In genomic region chr11:46127150-46127638, GRCh38 we compare ENCODE assay signal across 8 cellular contexts. TPM values are rescaled to one million over a fixed set of nuclear protein-coding genes. Genes with fewer than 3 reads are reported as not detected.
DNase-seq lines count a peak whose midpoint lies in the region; ATAC-seq, FAIRE-seq and TF ChIP-seq lines count a peak whose summit lies in the region.

No MANE protein-coding gene starts in this region.

- CTCF ChIA-PET in RWPE1 (lab: Yijun Ruan, JAX): interaction anchor here (0.6 to 1.1 kb wide), 6 partner anchors 17 to 1841 kb away, joined by 3 to 4 read pairs (median 3); no protein-coding TSS in a partner anchor
- CTCF ChIA-PET in activated naive CD4-positive, alpha-beta T cell treated with anti-CD3 and anti-CD28 coated beads for 36 hours (lab: Charles Lee): interaction anchor here (0.6 to 0.9 kb wide), 3 partner anchors 17 to 98 kb away, joined by 3 to 6 read pairs (median 3); no protein-coding TSS in a partner anchor

- no peak overlapping the region for H3K27ac ChIP-seq in RWPE1
- no peak overlapping the region for H3K27ac ChIP-seq in keratinocyte (ENCODE audit: control insufficient read depth, insufficient read depth, low read length)

- no peaks in the 10 kb centered on the region for H3K36me3 ChIP-seq in keratinocyte (ENCODE audit: control insufficient read depth in 2 of 2, extremely low read depth in 1 of 2, insufficient read depth in 2 of 2, low read length in 2 of 2)

- peaks cover 23% of the 10 kb centered on the region for H3K4me1 Mint-ChIP-seq in activated naive CD4-positive, alpha-beta T cell treated with anti-CD3 and anti-CD28 coated beads for 36 hours (ENCODE audit: low read depth)

- POLR2A ChIA-PET in RWPE1 (lab: Yijun Ruan, JAX; ENCODE audit: low non-redundant PET): interaction anchor here (0.6 kb wide), 1 partner anchor 488 kb away, joined by 4 read pairs; no protein-coding TSS in a partner anchor

- FAIRE-seq in keratinocyte (lab: Jason Lieb, UNC): peak; percentile 93

- no peaks in the 10 kb centered on the region for H3K27me3 Mint-ChIP-seq in activated naive CD4-positive, alpha-beta T cell treated with anti-CD3 and anti-CD28 coated beads for 36 hours (ENCODE audit: low read depth)

- dilution Hi-C loops in keratinocyte (cut with MboI; ENCODE audit: extremely low pct_ligation_motif_present, low sequenced_read_pairs): no loop called here

- no peaks in the 10 kb centered on the region for H3K36me3 Mint-ChIP-seq in activated naive CD4-positive, alpha-beta T cell treated with anti-CD3 and anti-CD28 coated beads for 36 hours (ENCODE audit: low read depth)

- H3K4me3 ChIP-seq in keratinocyte (ENCODE audit: control insufficient read depth in 2 of 3, extremely low read depth in 1 of 3, insufficient read depth in 2 of 3, low read depth in 1 of 3, low read length in 3 of 3): no peak overlapping the region

- peak; percentile 50 for DNase-seq in stimulated activated CD4-positive, alpha-beta T cell treated with anti-CD3 and anti-CD28 coated beads, Interleukin-15, amount 100 ng/mL, for 24 hours
- no peak for DNase-seq in stimulated activated CD4-positive, alpha-beta T cell treated with anti-CD3 and anti-CD28 coated beads, Interleukin-4, amount 100 ng/mL, for 1 hour
- DNase-seq in RWPE1 (ENCODE audit: low spot score) (peak; percentile 87), keratinocyte (ENCODE audit: low read depth, low spot score) (peak; percentile 54), hypothalamus (lab: John Stamatoyannopoulos, UW) (no peak)
- DNase-seq in activated naive CD4-positive, alpha-beta T cell treated with anti-CD3 and anti-CD28 coated beads for 36 hours: peak; percentile 73

- H3K27ac Mint-ChIP-seq in activated naive CD4-positive, alpha-beta T cell treated with anti-CD3 and anti-CD28 coated beads for 36 hours: peak overlapping the region; percentile 5

- intact Hi-C loops in activated naive CD4-positive, alpha-beta T cell treated with anti-CD3 and anti-CD28 coated beads for 36 hours (cut with micrococcal nuclease): loop anchor here (1.0 to 10.0 kb wide), 3 partner anchors 112 to 488 kb away; partner anchors contain the start of genes ATG13 and HARBI1

- peak overlapping the region; percentile 47 for H3K4me2 ChIP-seq in keratinocyte (ENCODE audit: control insufficient read depth, extremely low read depth, insufficient read depth, low read depth, low read length)

- H3K4me3 Mint-ChIP-seq in activated naive CD4-positive, alpha-beta T cell treated with anti-CD3 and anti-CD28 coated beads for 36 hours: peak overlapping the region; percentile 25

- no peaks in the 10 kb centered on the region for H3K9me3 ChIP-seq in keratinocyte (ENCODE audit: control insufficient read depth, low read depth, low read length)

- no peaks in the 10 kb centered on the region for H4K20me1 ChIP-seq in keratinocyte (ENCODE audit: control insufficient read depth, extremely low read depth, insufficient read depth, low read length)

- no peaks in the 10 kb centered on the region for H3K9me1 ChIP-seq in keratinocyte (ENCODE audit: control insufficient read depth, extremely low read depth, insufficient read depth, low read length)

- H3K4me1 ChIP-seq in keratinocyte (ENCODE audit: control insufficient read depth, extremely low read depth, insufficient read depth, low read length): peaks cover 8% of the 10 kb centered on the region

- no peaks in the 10 kb centered on the region for H3K27me3 ChIP-seq in keratinocyte (ENCODE audit: control insufficient read depth, extremely low read depth, insufficient read depth, low read length)

- peak overlapping the region; percentile 57 for H2AFZ ChIP-seq in keratinocyte (ENCODE audit: control insufficient read depth, low read length)

- no peaks in the 10 kb centered on the region for H3K9me3 Mint-ChIP-seq in activated naive CD4-positive, alpha-beta T cell treated with anti-CD3 and anti-CD28 coated beads for 36 hours

- ATAC-seq in HG03135 (IDR thresholded peaks at IDR 0.05; ENCODE audit: unreplicated experiment) (peak; percentile 68), HG03025 (IDR thresholded peaks at IDR 0.05; ENCODE audit: low FRiP score, unreplicated experiment) (no peak)

- H3K9ac ChIP-seq in keratinocyte (ENCODE audit: control insufficient read depth, extremely low read depth, insufficient read depth, low read length): no peak overlapping the region

- H3K79me2 ChIP-seq in keratinocyte (ENCODE audit: control insufficient read depth, insufficient read depth, low read length): no peaks in the 10 kb centered on the region

- peak; percentile 71 for TF ChIP-seq CTCF in RWPE1 (conservative IDR thresholded peaks at IDR 0.05; ENCODE audit: low read depth)
- peak; percentile 72 to 76 (median 75) for TF ChIP-seq CTCF in keratinocyte (optimal IDR thresholded peaks at IDR 0.05 in 1 of 3, IDR thresholded peaks at IDR 0.05 in 1 of 3, conservative IDR thresholded peaks at IDR 0.05 in 1 of 3; ENCODE audit: extremely low read depth in 1 of 3, insufficient read depth in 2 of 3, low read length in 3 of 3)

RNA-seq across cellular contexts. Expression of gene PHF21A, which starts 5.9 kb away (rescaled TPM):
- total RNA-seq in activated naive CD4-positive, alpha-beta T cell treated with anti-CD3 and anti-CD28 coated beads for 36 hours: 10 to 100 TPM; 40.4 to 42.6 TPM
- 10.8 to 16.1 TPM (median 11.7 TPM) in 3 replicates for polyA plus RNA-seq in keratinocyte
- 62.2 TPM for polyA plus RNA-seq in keratinocyte (2011; ENCODE audit: low read depth)
- polyA plus RNA-seq in keratinocyte (2011; cell fraction: cytosol; rRNA removed): 13.9 and 14.3 TPM in 2 replicates
- 39.6 and 45.4 TPM in 2 replicates for polyA plus RNA-seq in keratinocyte (2011; cell fraction: nucleus; rRNA removed)
- polyA plus RNA-seq in keratinocyte (2012; ENCODE audit: low replicate concordance): 12.0 and 13.3 TPM in 2 replicates
- 11.6 to 19.3 TPM (median 13.3 TPM) in 3 replicates for polyA minus RNA-seq in keratinocyte
- polyA minus RNA-seq in keratinocyte (2011; cell fraction: cytosol; rRNA and poly(A)+ RNA removed): 10.0 TPM
- polyA minus RNA-seq in keratinocyte (2011; cell fraction: nucleus; rRNA and poly(A)+ RNA removed): 10.9 and 32.7 TPM in 2 replicates

Comparison
In these comparisons a context has a peak if more than half of its experiments do, and no peak if none do; other contexts are left out.
1. DNase-seq: peak in stimulated activated CD4-positive, alpha-beta T cell treated with anti-CD3 and anti-CD28 coated beads, Interleukin-15, amount 100 ng/mL, for 24 hours (single experiment), RWPE1 (single experiment), activated naive CD4-positive, alpha-beta T cell treated with anti-CD3 and anti-CD28 coated beads for 36 hours (single experiment) and keratinocyte (single experiment); none in stimulated activated CD4-positive, alpha-beta T cell treated with anti-CD3 and anti-CD28 coated beads, Interleukin-4, amount 100 ng/mL, for 1 hour (single experiment) and hypothalamus (0 of 51).